8 cellular contexts compared by ENCODE assay signal in the genomic region with DNA sequence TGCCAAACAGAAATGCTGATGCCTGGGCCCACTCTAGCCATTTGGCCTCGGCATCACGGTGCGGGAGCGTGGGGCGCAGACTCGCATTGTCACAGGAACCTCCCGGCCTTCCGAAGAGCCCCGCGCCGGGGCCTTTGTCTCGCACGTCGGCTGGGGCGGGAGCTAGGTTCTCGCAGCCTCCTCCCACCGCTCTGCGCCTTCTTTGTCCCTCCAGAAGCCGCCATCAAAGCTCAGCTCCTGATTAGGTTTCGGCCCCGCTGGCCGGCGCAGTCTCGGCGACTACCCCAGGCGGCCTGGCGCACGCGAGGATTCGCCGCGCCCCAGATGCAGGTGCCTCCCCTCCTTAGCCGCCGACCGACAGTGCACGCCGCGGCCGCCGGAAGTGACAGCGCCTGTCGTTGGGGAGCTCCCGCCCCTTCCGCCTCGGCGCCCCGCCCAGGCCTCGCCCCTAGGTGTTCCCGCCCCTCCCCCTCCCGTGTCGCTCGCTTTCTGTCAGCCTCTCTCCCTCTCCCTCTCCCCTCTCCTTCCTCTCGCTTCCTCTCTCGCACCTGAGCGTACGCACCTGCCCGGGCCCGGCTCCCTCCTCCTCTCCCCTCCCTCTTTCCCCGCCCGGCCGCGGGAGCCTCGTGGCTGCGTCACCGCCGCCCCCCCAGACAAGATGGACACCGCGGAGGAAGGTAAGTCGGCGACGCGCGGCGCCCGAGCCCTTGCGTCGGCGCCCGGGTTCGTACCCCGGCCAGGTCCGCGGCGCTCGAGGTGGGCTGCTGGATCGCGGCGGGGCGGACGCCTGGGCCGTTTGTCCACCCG. TPM values are rescaled to one million over a fixed set of nuclear protein-coding genes. Genes with fewer than 3 reads are reported as not detected.
DNase-seq lines count a peak whose midpoint lies in the region; ATAC-seq and TF ChIP-seq lines count a peak whose summit lies in the region.

A gene with protein sequence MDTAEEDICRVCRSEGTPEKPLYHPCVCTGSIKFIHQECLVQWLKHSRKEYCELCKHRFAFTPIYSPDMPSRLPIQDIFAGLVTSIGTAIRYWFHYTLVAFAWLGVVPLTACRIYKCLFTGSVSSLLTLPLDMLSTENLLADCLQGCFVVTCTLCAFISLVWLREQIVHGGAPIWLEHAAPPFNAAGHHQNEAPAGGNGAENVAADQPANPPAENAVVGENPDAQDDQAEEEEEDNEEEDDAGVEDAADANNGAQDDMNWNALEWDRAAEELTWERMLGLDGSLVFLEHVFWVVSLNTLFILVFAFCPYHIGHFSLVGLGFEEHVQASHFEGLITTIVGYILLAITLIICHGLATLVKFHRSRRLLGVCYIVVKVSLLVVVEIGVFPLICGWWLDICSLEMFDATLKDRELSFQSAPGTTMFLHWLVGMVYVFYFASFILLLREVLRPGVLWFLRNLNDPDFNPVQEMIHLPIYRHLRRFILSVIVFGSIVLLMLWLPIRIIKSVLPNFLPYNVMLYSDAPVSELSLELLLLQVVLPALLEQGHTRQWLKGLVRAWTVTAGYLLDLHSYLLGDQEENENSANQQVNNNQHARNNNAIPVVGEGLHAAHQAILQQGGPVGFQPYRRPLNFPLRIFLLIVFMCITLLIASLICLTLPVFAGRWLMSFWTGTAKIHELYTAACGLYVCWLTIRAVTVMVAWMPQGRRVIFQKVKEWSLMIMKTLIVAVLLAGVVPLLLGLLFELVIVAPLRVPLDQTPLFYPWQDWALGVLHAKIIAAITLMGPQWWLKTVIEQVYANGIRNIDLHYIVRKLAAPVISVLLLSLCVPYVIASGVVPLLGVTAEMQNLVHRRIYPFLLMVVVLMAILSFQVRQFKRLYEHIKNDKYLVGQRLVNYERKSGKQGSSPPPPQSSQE (plus strand): TSS at position 455 of the 807 bp plus-strand sequence. CDS start 204 bp downstream, at position 659.

- DNase-seq in Daoy (ENCODE audit: low read depth) (peak; percentile 97), H4 (ENCODE audit: low spot score) (peak; percentile 92), LoVo (ENCODE audit: low spot score) (peak; percentile 98), RWPE2 (ENCODE audit: low spot score) (peak; percentile 99), fibroblast of peridontal ligament (ENCODE audit: extremely low read depth) (peak; percentile 76), natural killer cell (peak; percentile 91)
- peak; percentile 88 for DNase-seq in activated T-helper 2 cell treated with anti-CD3 and anti-CD28 coated beads, Interferon-gamma antibody, Interleukin-2, Interleukin-4, amounts not matched to agents 10 μg/mL and 5 μg/mL and 100 μg/mL, durations not matched to agents 14 hours and 24 hours and 36 hours (ENCODE audit: low spot score)
- peak; percentile 94 to 97 (median 95) for DNase-seq in stimulated activated naive CD4-positive, alpha-beta T cell (lab: John Stamatoyannopoulos, UW)

- H3K9me3 ChIP-seq in RWPE2 (ENCODE audit: severe bottlenecking) = no peaks in the 10 kb centered on the region

- peaks cover 21% of the 10 kb centered on the region for H3K36me3 ChIP-seq in RWPE2 (ENCODE audit: low read depth)

- intact Hi-C loops in activated T-helper 2 cell treated with anti-CD3 and anti-CD28 coated beads, Interferon-gamma antibody, Interleukin-2, Interleukin-4, amounts not matched to agents 10 μg/mL and 5 μg/mL and 100 μg/mL, durations not matched to agents 14 hours and 24 hours and 36 hours (cut with micrococcal nuclease) = loop anchor here (1.0 to 5.0 kb wide), 6 partner anchors 15 to 407 kb away; a partner anchor contains a TSS
- intact Hi-C loops in natural killer cell (cut with micrococcal nuclease) = loop anchor here (1.0 to 5.0 kb wide), 3 partner anchors 23 to 103 kb away; a partner anchor contains a TSS

- H3K27me3 ChIP-seq in RWPE2 (ENCODE audit: insufficient read depth, poor library complexity, severe bottlenecking) = no peaks in the 10 kb centered on the region

- H3K4me3 Mint-ChIP-seq in activated T-helper 2 cell treated with anti-CD3 and anti-CD28 coated beads, Interferon-gamma antibody, Interleukin-2, Interleukin-4, amounts not matched to agents 10 μg/mL and 5 μg/mL and 100 μg/mL, durations not matched to agents 14 hours and 24 hours and 36 hours (ENCODE audit: low read depth) = peak within 1 kb of the TSS; percentile 99
- peak within 1 kb of the TSS; percentile 100 for H3K4me3 Mint-ChIP-seq in natural killer cell

- ATAC-seq in RWPE2 (ENCODE audit: low read depth) (peak; percentile 89), natural killer cell (peak; percentile 86 to 96 (median 90))

- H3K36me3 Mint-ChIP-seq in activated T-helper 2 cell treated with anti-CD3 and anti-CD28 coated beads, Interferon-gamma antibody, Interleukin-2, Interleukin-4, amounts not matched to agents 10 μg/mL and 5 μg/mL and 100 μg/mL, durations not matched to agents 14 hours and 24 hours and 36 hours (ENCODE audit: low read depth) = peaks cover 15% of the 10 kb centered on the region
- peaks cover 7% of the 10 kb centered on the region for H3K36me3 Mint-ChIP-seq in natural killer cell

- TF ChIP-seq CTCF in RWPE2 (IDR thresholded peaks at IDR 0.05; ENCODE audit: poor library complexity, severe bottlenecking) (no peak), natural killer cell (IDR thresholded peaks at IDR 0.05) (no peak)

- H3K4me1 ChIP-seq in RWPE2 (ENCODE audit: insufficient read depth, poor library complexity, severe bottlenecking) = peaks cover 24% of the 10 kb centered on the region

- H3K4me1 Mint-ChIP-seq in activated T-helper 2 cell treated with anti-CD3 and anti-CD28 coated beads, Interferon-gamma antibody, Interleukin-2, Interleukin-4, amounts not matched to agents 10 μg/mL and 5 μg/mL and 100 μg/mL, durations not matched to agents 14 hours and 24 hours and 36 hours (ENCODE audit: low read depth) = peaks cover 35% of the 10 kb centered on the region
- H3K4me1 Mint-ChIP-seq in natural killer cell = peaks cover 31 to 41% of the 10 kb centered on the region in 2 donors

- H3K27ac ChIP-seq in RWPE2 (ENCODE audit: poor library complexity, severe bottlenecking) = peak within 1 kb of the TSS; percentile 88

- H3K27ac Mint-ChIP-seq in activated T-helper 2 cell treated with anti-CD3 and anti-CD28 coated beads, Interferon-gamma antibody, Interleukin-2, Interleukin-4, amounts not matched to agents 10 μg/mL and 5 μg/mL and 100 μg/mL, durations not matched to agents 14 hours and 24 hours and 36 hours = peak within 1 kb of the TSS; percentile 98
- H3K27ac Mint-ChIP-seq in natural killer cell = peak within 1 kb of the TSS; percentile 97 to 98

- H3K9me3 Mint-ChIP-seq in activated T-helper 2 cell treated with anti-CD3 and anti-CD28 coated beads, Interferon-gamma antibody, Interleukin-2, Interleukin-4, amounts not matched to agents 10 μg/mL and 5 μg/mL and 100 μg/mL, durations not matched to agents 14 hours and 24 hours and 36 hours = no peaks in the 10 kb centered on the region
- H3K9me3 Mint-ChIP-seq in natural killer cell = no peaks in the 10 kb centered on the region

- H3K4me3 ChIP-seq in RWPE2 (ENCODE audit: severe bottlenecking) = peak within 1 kb of the TSS; percentile 88

- H3K27me3 Mint-ChIP-seq in activated T-helper 2 cell treated with anti-CD3 and anti-CD28 coated beads, Interferon-gamma antibody, Interleukin-2, Interleukin-4, amounts not matched to agents 10 μg/mL and 5 μg/mL and 100 μg/mL, durations not matched to agents 14 hours and 24 hours and 36 hours (ENCODE audit: low read depth) = no peaks in the 10 kb centered on the region
- H3K27me3 Mint-ChIP-seq in natural killer cell (ENCODE audit: low read depth in 2 of 2) = no peaks in the 10 kb centered on the region

RNA-seq across cellular contexts. Expression of the gene that starts here (rescaled TPM):
- 23.2 and 28.1 TPM in 2 replicates for total RNA-seq in Daoy (2014; rRNA removed; shearing (Covaris generic))
- total RNA-seq in H4 (2014; rRNA removed; shearing (Covaris generic)) = 35.3 and 44.7 TPM in 2 replicates
- 111 and 116 TPM in 2 replicates for total RNA-seq in activated T-helper 2 cell treated with anti-CD3 and anti-CD28 coated beads, Interferon-gamma antibody, Interleukin-2, Interleukin-4, amounts not matched to agents 10 μg/mL and 5 μg/mL and 100 μg/mL, durations not matched to agents 14 hours and 24 hours and 36 hours
- total RNA-seq in natural killer cell = 100 to 1,000 TPM; 160 to 173 (median 164) TPM

Comparison
In these comparisons a context has a peak if more than half of its experiments do, and no peak if none do; other contexts are left out.
1. Peak in every context shown above with its lines: DNase-seq, ATAC-seq, H3K4me3 ChIP-seq and H3K27ac ChIP-seq.